ENCODE assay signal across 1 cellular context in the genomic region with DNA sequence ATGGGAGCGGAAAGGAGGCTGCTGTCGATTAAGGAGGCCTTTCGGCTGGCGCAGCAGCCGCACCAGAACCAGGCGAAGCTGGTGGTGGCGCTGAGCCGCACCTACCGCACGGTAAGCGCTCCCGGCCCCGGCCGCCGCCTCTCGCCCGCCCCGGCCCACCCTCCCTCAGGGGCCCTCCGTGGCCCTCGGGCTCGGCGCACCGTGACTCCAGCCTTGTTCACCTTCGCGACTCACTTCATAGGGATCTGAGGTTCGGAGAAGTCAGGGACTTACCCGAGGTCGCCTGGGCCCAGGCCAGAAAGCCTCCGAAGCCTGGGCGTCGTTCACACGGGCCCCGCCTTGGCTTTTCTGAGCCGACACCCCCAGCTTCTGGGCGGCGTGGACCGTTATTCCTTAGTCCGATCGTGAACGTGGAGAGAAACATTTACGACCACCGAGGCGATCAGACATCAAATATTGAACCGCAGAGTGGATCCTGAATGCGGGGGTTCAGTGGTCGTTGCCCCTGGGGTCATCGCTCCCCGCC.
TF ChIP-seq lines count a peak whose summit lies in the region.

No MANE protein-coding gene starts in this region.

TF ChIP-seq in HepG2, 621 proteins besides CTCF, POLR2A, EP300 and RAD21 (continued from another document and continues in another):
- TF ChIP-seq TBP (CRISPR knock-in tag; IDR thresholded peaks at IDR 0.05) (no peak), ZNF331 (CRISPR knock-in tag; IDR thresholded peaks at IDR 0.05) (no peak), NFRKB (IDR thresholded peaks at IDR 0.05) (no peak), ZMAT3 (CRISPR knock-in tag; conservative IDR thresholded peaks at IDR 0.05) (no peak), ZNF773 (CRISPR knock-in tag; IDR thresholded peaks at IDR 0.05; ENCODE audit: borderline replicate concordance) (0 out of 2 replicates have a peak, but pooled peaks have one; percentile 5), CREB1 (IDR thresholded peaks at IDR 0.05) (no peak), CREB1 (CRISPR knock-in tag; IDR thresholded peaks at IDR 0.05) (no peak), ZNF761 (CRISPR knock-in tag; conservative IDR thresholded peaks at IDR 0.05) (no peak), PHF20 (CRISPR knock-in tag; IDR thresholded peaks at IDR 0.05) (no peak), ZSCAN9 (CRISPR knock-in tag; IDR thresholded peaks at IDR 0.05; ENCODE audit: borderline replicate concordance) (no peak), FOXJ3 (CRISPR knock-in tag; IDR thresholded peaks at IDR 0.05; ENCODE audit: borderline replicate concordance) (no peak), ZFP91 (CRISPR knock-in tag; IDR thresholded peaks at IDR 0.05; ENCODE audit: borderline replicate concordance) (peak; percentile 73; the same call in 1 of the 2 replicates), ZBTB21 (CRISPR knock-in tag; IDR thresholded peaks at IDR 0.05) (no peak), ARNT2 (CRISPR knock-in tag; IDR thresholded peaks at IDR 0.05; ENCODE audit: low read depth) (peak; percentile 17; the same call in 1 of the 2 replicates), HDAC1 (CRISPR knock-in tag; IDR thresholded peaks at IDR 0.05) (peak; percentile 1; the same call in 1 of the 2 replicates), SRF (IDR thresholded peaks at IDR 0.05; ENCODE audit: low read depth, low read length) (no peak), SMAD9 (CRISPR knock-in tag; IDR thresholded peaks at IDR 0.05) (no peak), ASH2L (IDR thresholded peaks at IDR 0.05; ENCODE audit: insufficient read length, low read depth, low read length) (peak; percentile 11), GPBP1L1 (CRISPR knock-in tag; IDR thresholded peaks at IDR 0.05) (no peak), ZNF552 (CRISPR knock-in tag; IDR thresholded peaks at IDR 0.05; ENCODE audit: borderline replicate concordance) (no peak), NFAT5 (CRISPR knock-in tag; IDR thresholded peaks at IDR 0.05) (0 out of 2 replicates have a peak, but pooled peaks have one; percentile 0), USF2 (IDR thresholded peaks at IDR 0.05; ENCODE audit: low read depth, low read length) (no peak), USF2 (CRISPR knock-in tag; IDR thresholded peaks at IDR 0.05; ENCODE audit: borderline replicate concordance) (no peak), ZNF280B (CRISPR knock-in tag; IDR thresholded peaks at IDR 0.05; ENCODE audit: borderline replicate concordance) (no peak), ZNF572 (CRISPR knock-in tag; IDR thresholded peaks at IDR 0.05) (no peak), ZBTB38 (CRISPR knock-in tag; IDR thresholded peaks at IDR 0.05) (no peak), NFKB2 (CRISPR knock-in tag; IDR thresholded peaks at IDR 0.05; ENCODE audit: borderline replicate concordance) (no peak), ZNF12 (CRISPR knock-in tag; IDR thresholded peaks at IDR 0.05) (no peak), ZNF180 (CRISPR knock-in tag; IDR thresholded peaks at IDR 0.05; ENCODE audit: borderline replicate concordance, low read depth) (no peak)
- TF ChIP-seq, protein P1, sequence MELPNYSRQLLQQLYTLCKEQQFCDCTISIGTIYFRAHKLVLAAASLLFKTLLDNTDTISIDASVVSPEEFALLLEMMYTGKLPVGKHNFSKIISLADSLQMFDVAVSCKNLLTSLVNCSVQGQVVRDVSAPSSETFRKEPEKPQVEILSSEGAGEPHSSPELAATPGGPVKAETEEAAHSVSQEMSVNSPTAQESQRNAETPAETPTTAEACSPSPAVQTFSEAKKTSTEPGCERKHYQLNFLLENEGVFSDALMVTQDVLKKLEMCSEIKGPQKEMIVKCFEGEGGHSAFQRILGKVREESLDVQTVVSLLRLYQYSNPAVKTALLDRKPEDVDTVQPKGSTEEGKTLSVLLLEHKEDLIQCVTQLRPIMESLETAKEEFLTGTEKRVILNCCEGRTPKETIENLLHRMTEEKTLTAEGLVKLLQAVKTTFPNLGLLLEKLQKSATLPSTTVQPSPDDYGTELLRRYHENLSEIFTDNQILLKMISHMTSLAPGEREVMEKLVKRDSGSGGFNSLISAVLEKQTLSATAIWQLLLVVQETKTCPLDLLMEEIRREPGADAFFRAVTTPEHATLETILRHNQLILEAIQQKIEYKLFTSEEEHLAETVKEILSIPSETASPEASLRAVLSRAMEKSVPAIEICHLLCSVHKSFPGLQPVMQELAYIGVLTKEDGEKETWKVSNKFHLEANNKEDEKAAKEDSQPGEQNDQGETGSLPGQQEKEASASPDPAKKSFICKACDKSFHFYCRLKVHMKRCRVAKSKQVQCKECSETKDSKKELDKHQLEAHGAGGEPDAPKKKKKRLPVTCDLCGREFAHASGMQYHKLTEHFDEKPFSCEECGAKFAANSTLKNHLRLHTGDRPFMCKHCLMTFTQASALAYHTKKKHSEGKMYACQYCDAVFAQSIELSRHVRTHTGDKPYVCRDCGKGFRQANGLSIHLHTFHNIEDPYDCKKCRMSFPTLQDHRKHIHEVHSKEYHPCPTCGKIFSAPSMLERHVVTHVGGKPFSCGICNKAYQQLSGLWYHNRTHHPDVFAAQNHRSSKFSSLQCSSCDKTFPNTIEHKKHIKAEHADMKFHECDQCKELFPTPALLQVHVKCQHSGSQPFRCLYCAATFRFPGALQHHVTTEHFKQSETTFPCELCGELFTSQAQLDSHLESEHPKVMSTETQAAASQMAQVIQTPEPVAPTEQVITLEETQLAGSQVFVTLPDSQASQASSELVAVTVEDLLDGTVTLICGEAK (IDR thresholded peaks at IDR 0.05): no peak
- TF ChIP-seq, protein P1 (CRISPR knock-in tag; IDR thresholded peaks at IDR 0.05): no peak
- TF ChIP-seq, protein P2, sequence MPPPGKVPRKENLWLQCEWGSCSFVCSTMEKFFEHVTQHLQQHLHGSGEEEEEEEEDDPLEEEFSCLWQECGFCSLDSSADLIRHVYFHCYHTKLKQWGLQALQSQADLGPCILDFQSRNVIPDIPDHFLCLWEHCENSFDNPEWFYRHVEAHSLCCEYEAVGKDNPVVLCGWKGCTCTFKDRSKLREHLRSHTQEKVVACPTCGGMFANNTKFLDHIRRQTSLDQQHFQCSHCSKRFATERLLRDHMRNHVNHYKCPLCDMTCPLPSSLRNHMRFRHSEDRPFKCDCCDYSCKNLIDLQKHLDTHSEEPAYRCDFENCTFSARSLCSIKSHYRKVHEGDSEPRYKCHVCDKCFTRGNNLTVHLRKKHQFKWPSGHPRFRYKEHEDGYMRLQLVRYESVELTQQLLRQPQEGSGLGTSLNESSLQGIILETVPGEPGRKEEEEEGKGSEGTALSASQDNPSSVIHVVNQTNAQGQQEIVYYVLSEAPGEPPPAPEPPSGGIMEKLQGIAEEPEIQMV (CRISPR knock-in tag; IDR thresholded peaks at IDR 0.05; ENCODE audit: low read depth): no peak
